2 cellular contexts compared by ENCODE assay signal in the genomic region with DNA sequence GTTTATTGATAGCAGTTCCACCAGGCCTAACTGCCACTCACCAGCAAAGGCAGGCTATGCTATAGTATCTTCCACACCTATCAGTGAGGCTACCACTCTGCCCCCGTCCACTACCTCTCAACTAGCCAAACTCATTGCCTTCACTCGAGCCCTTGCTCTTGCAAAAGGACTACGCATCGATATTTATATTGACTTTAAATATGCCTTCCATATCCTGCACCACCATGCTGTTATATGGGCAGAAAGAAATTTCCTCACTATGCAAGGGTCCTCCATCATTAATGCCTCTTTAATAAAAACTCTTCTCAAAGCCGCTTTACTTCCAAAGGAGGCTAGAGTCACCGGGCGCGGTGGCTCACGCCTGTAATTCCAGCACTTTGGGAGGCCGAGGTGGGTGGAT.
A peak's percentile ranks its signal among the peaks of the same experiment; 100 is the strongest.
TF ChIP-seq lines count a peak whose summit lies in the region.

No MANE protein-coding gene starts in this region.

TF ChIP-seq in HEK293, 187 proteins besides CTCF, POLR2A, EP300 and RAD21:
- peak; percentile 95 for TF ChIP-seq ZNF600 (tag by site-specific recombination; IDR thresholded peaks at IDR 0.05)

TF ChIP-seq in K562, 482 proteins besides CTCF, POLR2A, EP300 and RAD21:
- TF ChIP-seq, protein P1, sequence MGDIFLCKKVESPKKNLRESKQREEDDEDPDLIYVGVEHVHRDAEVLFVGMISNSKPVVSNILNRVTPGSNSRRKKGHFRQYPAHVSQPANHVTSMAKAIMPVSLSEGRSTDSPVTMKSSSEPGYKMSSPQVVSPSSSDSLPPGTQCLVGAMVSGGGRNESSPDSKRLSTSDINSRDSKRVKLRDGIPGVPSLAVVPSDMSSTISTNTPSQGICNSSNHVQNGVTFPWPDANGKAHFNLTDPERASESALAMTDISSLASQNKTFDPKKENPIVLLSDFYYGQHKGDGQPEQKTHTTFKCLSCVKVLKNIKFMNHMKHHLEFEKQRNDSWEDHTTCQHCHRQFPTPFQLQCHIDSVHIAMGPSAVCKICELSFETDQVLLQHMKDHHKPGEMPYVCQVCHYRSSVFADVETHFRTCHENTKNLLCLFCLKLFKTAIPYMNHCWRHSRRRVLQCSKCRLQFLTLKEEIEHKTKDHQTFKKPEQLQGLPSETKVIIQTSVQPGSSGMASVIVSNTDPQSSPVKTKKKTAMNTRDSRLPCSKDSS (IDR thresholded peaks at IDR 0.05; ENCODE audit: low read depth, partially characterized antibody), result peak; percentile 63
- TF ChIP-seq TRIM24 (IDR thresholded peaks at IDR 0.05), result peak in 1 of 2 experiments; percentile 44; a peak in 1 of 4 replicates
- peak; percentile 67; the same call in 1 of the 2 replicates for TF ChIP-seq TRIM28 (IDR thresholded peaks at IDR 0.05)
TF ChIP-seq in K562: peak in this region for 3; not testable (repeated sequence) for 479.
